In genomic region chr7:100015232-100016208, GRCh38 we compare ENCODE assay signal across 8 cellular contexts. TPM values are rescaled to one million over a fixed set of nuclear protein-coding genes. Genes with fewer than 3 reads are reported as not detected.
DNase-seq lines count a peak whose midpoint lies in the region; ATAC-seq, FAIRE-seq and TF ChIP-seq lines count a peak whose summit lies in the region.

Gene ZKSCAN1, plus strand, starts transcription at chr7:100015596. Its CDS starts 7,911 bp downstream, at chr7:100023507.

- no peak for FAIRE-seq in kidney (lab: Jason Lieb, UNC)

- peak within 1 kb of the TSS; percentile 87 to 95 for H3K4me3 ChIP-seq in kidney (ENCODE audit: low read length in 2 of 2)

- H3K4me1 ChIP-seq in kidney (ENCODE audit: control insufficient read depth in 1 of 2, insufficient read depth in 1 of 2, low read depth in 1 of 2, low read length in 2 of 2): peaks cover 6% of the 10 kb centered on the region in 2 donors

- H3K9ac ChIP-seq in kidney (ENCODE audit: low read length in 2 of 2): peak within 1 kb of the TSS; percentile 88 to 99

- TF ChIP-seq CTCF in kidney (IDR thresholded peaks at IDR 0.05; ENCODE audit: borderline replicate concordance, extremely low read depth, insufficient read depth): no peak

- DNase-seq in AG20443 (ENCODE audit: low spot score) (peak; percentile 99), NCI-H446 (lab: John Stamatoyannopoulos, UW) (peak; percentile 83 to 92), cerebellar nuclear complex (lab: John Stamatoyannopoulos, UW) (peak; percentile 48 to 62), kidney (peak; percentile 95)
- DNase-seq in activated CD4-positive, alpha-beta T cell treated with anti-CD3 and anti-CD28 coated beads for 1 hour: peak; percentile 77
- peak; percentile 61 to 69 for DNase-seq in stimulated activated CD4-positive, alpha-beta T cell treated with anti-CD3 and anti-CD28 coated beads, Interleukin-15, amount 100 ng/mL, for 1 hour (ENCODE audit: low read depth in 1 of 2, low spot score in 1 of 2)

- intact Hi-C loops in kidney (cut with DNase I): no loop called here

- H3K36me3 ChIP-seq in kidney (ENCODE audit: control insufficient read depth in 1 of 2, insufficient read depth in 2 of 2, low read length in 2 of 2): no peaks in the 10 kb centered on the region

- H3K27ac ChIP-seq in kidney (ENCODE audit: low read depth in 2 of 2, low read length in 2 of 2): peak within 1 kb of the TSS; percentile 74 to 75

- ATAC-seq in GM19035 (IDR thresholded peaks at IDR 0.05; ENCODE audit: unreplicated experiment) (peak; percentile 95), HG03354 (IDR thresholded peaks at IDR 0.05; ENCODE audit: poor library complexity, severe bottlenecking, unreplicated experiment) (peak; percentile 92)

- no peaks in the 10 kb centered on the region for H3K9me3 ChIP-seq in kidney (ENCODE audit: control insufficient read depth in 1 of 2, low read length in 2 of 2)

RNA-seq across cellular contexts. Expression of gene ZKSCAN1, which starts in this region (rescaled TPM):
- 76.6 TPM for total RNA-seq in kidney
- 7.7 TPM for polyA plus RNA-seq in kidney (ENCODE audit: insufficient read depth, low read depth, low replicate concordance)

Comparison
In these comparisons a context has a peak if more than half of its experiments do, and no peak if none do; other contexts are left out.
1. Peak in every context shown above with its lines: DNase-seq, ATAC-seq, H3K4me3 ChIP-seq and H3K27ac ChIP-seq.